25 cellular contexts compared by ENCODE assay signal in genomic region chr5:87095787-87096186, GRCh38.
"Had no signal": no experiment of that assay in that cellular context is flagged by ENCODE, and none has a peak within 500 bp of the region (broad histone marks: within the 10 kb centered on the region; RNA-seq: fewer than 3 reads in every experiment).

No MANE protein-coding gene starts in this region.

- ATAC-seq: activated CD4-positive, alpha-beta T cell treated with anti-CD3 and anti-CD28 coated beads for 36 hours; activated CD8-positive, alpha-beta T cell treated with anti-CD3 and anti-CD28 coated beads, Interleukin-2, amount 10 ng/mL, durations not matched to agents 7 days and 5 days; activated T-cell treated with anti-CD3 and anti-CD28 coated beads, Interleukin-2, amount 50 U/mL, for 72 hours; esophagus mucosa had no signal

- H3K27ac Mint-ChIP-seq: activated CD4-positive, alpha-beta memory T cell treated with anti-CD3 and anti-CD28 coated beads for 36 hours; activated CD4-positive, alpha-beta T cell treated with anti-CD3 and anti-CD28 coated beads for 36 hours; activated CD4-positive, alpha-beta T cell treated with anti-CD3 and anti-CD28 coated beads, Interleukin-2, amount 10 ng/mL, durations not matched to agents 24 days and 14 days; activated CD8-positive, alpha-beta T cell treated with anti-CD3 and anti-CD28 coated beads, Interleukin-2, amount 10 ng/mL, durations not matched to agents 7 days and 5 days; activated naive CD8-positive, alpha-beta T cell; activated T-cell treated with anti-CD3 and anti-CD28 coated beads, Interleukin-2, amount 50 U/mL, for 24 hours; activated T-cell treated with anti-CD3 and anti-CD28 coated beads, Interleukin-2, amount 50 U/mL, for 72 hours; dendritic cell treated with granulocyte-macrophage colony-stimulating factor and Interleukin-4, amounts not matched to agents 40 ng/mL and 50 ng/mL, for 4 days; endodermal cell had no signal

- H3K9me3 Mint-ChIP-seq: activated CD4-positive, alpha-beta memory T cell treated with anti-CD3 and anti-CD28 coated beads for 36 hours; activated T-cell treated with anti-CD3 and anti-CD28 coated beads, Interleukin-2, amount 50 U/mL, for 24 hours; central memory CD8-positive, alpha-beta T cell; dendritic cell treated with granulocyte-macrophage colony-stimulating factor and Interleukin-4, amounts not matched to agents 40 ng/mL and 50 ng/mL, for 4 days; endodermal cell had no signal

- H3K36me3 Mint-ChIP-seq: activated CD4-positive, alpha-beta memory T cell treated with anti-CD3 and anti-CD28 coated beads for 36 hours; activated naive CD8-positive, alpha-beta T cell had no signal

- DNase-seq: activated CD4-positive, alpha-beta memory T cell treated with anti-CD3 and anti-CD28 coated beads for 36 hours; activated CD4-positive, alpha-beta T cell treated with anti-CD3 and anti-CD28 coated beads for 36 hours; activated CD4-positive, alpha-beta T cell treated with anti-CD3 and anti-CD28 coated beads, Interleukin-2, amount 10 ng/mL, durations not matched to agents 24 days and 14 days; activated CD4-positive, CD25-positive, alpha-beta regulatory T cell; activated CD4-positive, CD25-positive, alpha-beta regulatory T cell treated with anti-CD3 and anti-CD28 coated beads, Interleukin-2, amount 50 U/mL, for 72 hours; activated CD8-positive, alpha-beta memory T cell treated with anti-CD3 and anti-CD28 coated beads, Interleukin-2, amount 50 U/mL, for 48 hours; activated CD8-positive, alpha-beta T cell treated with anti-CD3 and anti-CD28 coated beads, Interleukin-2, amount 10 ng/mL, durations not matched to agents 7 days and 5 days; activated gamma-delta T cell; activated naive CD4-positive, alpha-beta T cell; activated naive CD4-positive, alpha-beta T cell treated with anti-CD3 and anti-CD28 coated beads, Interleukin-2, amount 50 U/mL, for 16 hours; activated T-cell treated with anti-CD3 and anti-CD28 coated beads for 4 hours; activated T-cell treated with anti-CD3 and anti-CD28 coated beads, Interleukin-2, amount 50 U/mL, for 24 hours; activated T-cell treated with anti-CD3 and anti-CD28 coated beads, Interleukin-2, amount 50 U/mL, for 72 hours; amniotic stem cell; anterior cingulate cortex; brain microvascular endothelial cell; dorsolateral prefrontal cortex; effector memory CD4-positive, alpha-beta T cell; endodermal cell; foreskin fibroblast; T-helper 2 cell had no signal

- H3K4me1 Mint-ChIP-seq: endodermal cell had no signal

- H3K27me3 Mint-ChIP-seq: activated CD4-positive, alpha-beta memory T cell treated with anti-CD3 and anti-CD28 coated beads for 36 hours; activated CD4-positive, alpha-beta T cell treated with anti-CD3 and anti-CD28 coated beads for 36 hours; activated naive CD8-positive, alpha-beta T cell; activated T-cell treated with anti-CD3 and anti-CD28 coated beads, Interleukin-2, amount 50 U/mL, for 24 hours; central memory CD8-positive, alpha-beta T cell had no signal

- H3K4me3 Mint-ChIP-seq: activated CD4-positive, alpha-beta memory T cell treated with anti-CD3 and anti-CD28 coated beads for 36 hours; activated CD4-positive, alpha-beta T cell treated with anti-CD3 and anti-CD28 coated beads for 36 hours; activated CD4-positive, alpha-beta T cell treated with anti-CD3 and anti-CD28 coated beads, Interleukin-2, amount 10 ng/mL, durations not matched to agents 24 days and 14 days; activated CD8-positive, alpha-beta T cell treated with anti-CD3 and anti-CD28 coated beads, Interleukin-2, amount 10 ng/mL, durations not matched to agents 7 days and 5 days; activated naive CD8-positive, alpha-beta T cell; activated T-cell treated with anti-CD3 and anti-CD28 coated beads, Interleukin-2, amount 50 U/mL, for 24 hours; activated T-cell treated with anti-CD3 and anti-CD28 coated beads, Interleukin-2, amount 50 U/mL, for 72 hours; central memory CD8-positive, alpha-beta T cell; dendritic cell treated with granulocyte-macrophage colony-stimulating factor and Interleukin-4, amounts not matched to agents 40 ng/mL and 50 ng/mL, for 4 days; endodermal cell had no signal
